ENCODE assay signal across 8 cellular contexts in the genomic region with DNA sequence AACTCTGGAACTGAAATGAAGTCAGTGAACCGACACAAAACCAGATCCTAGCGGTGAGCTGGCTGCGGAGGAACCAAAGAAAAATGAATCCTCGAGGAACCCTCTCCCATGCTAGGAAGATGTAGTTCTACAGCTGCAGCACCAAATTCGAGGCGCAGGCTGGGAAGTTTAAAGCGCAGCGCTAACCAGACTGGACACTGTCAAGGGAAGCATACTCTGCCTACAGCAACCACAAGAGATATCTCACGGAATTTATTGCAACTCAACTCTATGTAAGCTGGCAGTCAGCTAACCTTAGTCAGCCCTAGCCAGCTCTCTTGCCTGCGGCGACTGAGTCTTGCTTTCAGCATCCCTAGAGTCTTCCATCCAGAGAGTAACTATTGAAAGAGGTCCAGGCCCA. TPM values are rescaled to one million over a fixed set of nuclear protein-coding genes. Genes with fewer than 3 reads are reported as not detected.
A peak's percentile ranks its signal among the peaks of the same experiment; 100 is the strongest.
DNase-seq lines count a peak whose midpoint lies in the region; ATAC-seq and TF ChIP-seq lines count a peak whose summit lies in the region.

No MANE protein-coding gene starts in this region.

- H3K9me3 Mint-ChIP-seq in activated CD4-positive, alpha-beta T cell treated with anti-CD3 and anti-CD28 coated beads for 36 hours (ENCODE audit: low read depth), result peaks cover 3% of the 10 kb centered on the region

- H3K4me3 ChIP-seq in colonic mucosa (peak overlapping the region; percentile 35), thoracic aorta (peak overlapping the region; percentile 86)

- TF ChIP-seq CTCF in colonic mucosa (IDR thresholded peaks at IDR 0.05), result no peak
- TF ChIP-seq CTCF in thoracic aorta (IDR thresholded peaks at IDR 0.05), result no peak

- peaks cover 46% of the 10 kb centered on the region for H3K27me3 Mint-ChIP-seq in activated CD4-positive, alpha-beta T cell treated with anti-CD3 and anti-CD28 coated beads for 36 hours

- H3K9ac ChIP-seq in colonic mucosa (ENCODE audit: low read depth in 2 of 2, low read length in 2 of 2), result no peak overlapping the region

- H3K36me3 Mint-ChIP-seq in activated CD4-positive, alpha-beta T cell treated with anti-CD3 and anti-CD28 coated beads for 36 hours (ENCODE audit: low read depth), result no peaks in the 10 kb centered on the region

- no peak for DNase-seq in activated CD4-positive, alpha-beta T cell treated with anti-CD3 and anti-CD28 coated beads for 36 hours
- DNase-seq in activated CD4-positive, alpha-beta T cell treated with anti-CD3 and anti-CD28 coated beads, Interleukin-2, amount 50 U/mL, for 48 hours, result no peak
- DNase-seq in colonic mucosa, result no peak
- DNase-seq in medulla oblongata (ENCODE audit: extremely low spot score), result peak; percentile 32
- no peak for DNase-seq in thoracic aorta (ENCODE audit: low spot score)
- DNase-seq in LoVo (ENCODE audit: low spot score), result no peak

- POLR2A ChIA-PET in activated CD4-positive, alpha-beta T cell treated with anti-CD3 and anti-CD28 coated beads for 36 hours (lab: Charles Lee), result no interaction called here

- intact Hi-C loops in activated CD4-positive, alpha-beta T cell treated with anti-CD3 and anti-CD28 coated beads for 36 hours (cut with DNase I, micrococcal nuclease), result no loop called here
- intact Hi-C loops in colonic mucosa (cut with DNase I), result no loop called here

- CTCF ChIA-PET in activated CD4-positive, alpha-beta T cell treated with anti-CD3 and anti-CD28 coated beads for 36 hours (lab: Charles Lee), result interaction anchor here (0.5 to 1.2 kb wide), 3 partner anchors 15 to 1468 kb away, joined by 3 to 6 read pairs (median 3); no protein-coding TSS in a partner anchor

- no peak overlapping the region for H3K27ac Mint-ChIP-seq in activated CD4-positive, alpha-beta T cell treated with anti-CD3 and anti-CD28 coated beads for 36 hours

- H3K9me3 ChIP-seq in colonic mucosa, result no peaks in the 10 kb centered on the region
- no peaks in the 10 kb centered on the region for H3K9me3 ChIP-seq in thoracic aorta

- H3K27ac ChIP-seq in colonic mucosa (no peak overlapping the region), thoracic aorta (peak overlapping the region; percentile 78 to 82)

- H3K4me3 Mint-ChIP-seq in activated CD4-positive, alpha-beta T cell treated with anti-CD3 and anti-CD28 coated beads for 36 hours, result peak overlapping the region; percentile 63

- H3K4me1 ChIP-seq in colonic mucosa (no peaks in the 10 kb centered on the region), thoracic aorta (ENCODE audit: control insufficient read depth in 1 of 2, low read depth in 2 of 2) (peaks cover 5 to 16% of the 10 kb centered on the region in 2 donors)

- H3K27me3 ChIP-seq in colonic mucosa (peaks cover 33% of the 10 kb centered on the region), thoracic aorta (replicated peaks; ENCODE audit: insufficient read depth) (no peaks in the 10 kb centered on the region)

- H3K36me3 ChIP-seq in colonic mucosa (no peaks in the 10 kb centered on the region), thoracic aorta (no peaks in the 10 kb centered on the region)

- ATAC-seq in activated CD4-positive, alpha-beta T cell treated with anti-CD3 and anti-CD28 coated beads for 36 hours, result no peak
- ATAC-seq in thoracic aorta (ENCODE audit: insufficient number of reproducible peaks, low FRiP score, low read depth), result no peak
- ATAC-seq in HG03280 (IDR thresholded peaks at IDR 0.05; ENCODE audit: unreplicated experiment), result no peak
- no peak for ATAC-seq in GM18861 (IDR thresholded peaks at IDR 0.05; ENCODE audit: unreplicated experiment)

- peaks cover 10% of the 10 kb centered on the region for H3K4me1 Mint-ChIP-seq in activated CD4-positive, alpha-beta T cell treated with anti-CD3 and anti-CD28 coated beads for 36 hours

RNA-seq across cellular contexts. Expression of a gene that starts 3.7 kb away (rescaled TPM):
- not detected for total RNA-seq in activated CD4-positive, alpha-beta T cell treated with anti-CD3 and anti-CD28 coated beads for 36 hours
- total RNA-seq in colonic mucosa, result under 1 TPM; 0.19 to 0.32 TPM
- total RNA-seq in thoracic aorta, result 1 to 10 TPM; 5.9 to 9.9 TPM

Comparison
In these comparisons a context has a peak if more than half of its experiments do, and no peak if none do; other contexts are left out.
1. RNA of a gene that starts 3.7 kb away (total RNA-seq): 5.9 to 9.9 TPM in thoracic aorta; 0.19 to 0.32 TPM in colonic mucosa and not detected in activated CD4-positive, alpha-beta T cell treated with anti-CD3 and anti-CD28 coated beads for 36 hours; every median in the first group is over 4 times any median in the second.